Comparison of ENCODE assay signal across 8 cellular contexts in genomic region chr7:7761974-7762769, GRCh38. TPM values are rescaled to one million over a fixed set of nuclear protein-coding genes. Genes with fewer than 3 reads are reported as not detected.
A peak's percentile ranks its signal among the peaks of the same experiment; 100 is the strongest.
DNase-seq lines count a peak whose midpoint lies in the region; ATAC-seq and TF ChIP-seq lines count a peak whose summit lies in the region.

No MANE protein-coding gene starts in this region.

- H3K36me3 ChIP-seq in KOPT-K1 (ENCODE audit: insufficient read depth, low read length) = no peaks in the 10 kb centered on the region
- H3K36me3 ChIP-seq in lower lobe of right lung = no peaks in the 10 kb centered on the region
- H3K36me3 ChIP-seq in WERI-Rb-1 = no peaks in the 10 kb centered on the region

- H3K4me3 ChIP-seq in lower lobe of right lung (peak overlapping the region; percentile 55), WERI-Rb-1 (ENCODE audit: low read depth, low read length) (no peak overlapping the region)

- no TSS peak for BruUV-seq in MCF 10A (replicated peaks; lab: Mats Ljungman, UMichigan)

- ATAC-seq in GM21381 (IDR thresholded peaks at IDR 0.05; ENCODE audit: unreplicated experiment) = peak; percentile 52
- ATAC-seq in lower lobe of right lung = peak; percentile 68 to 76

- peak overlapping the region; percentile 87 for H3K4me3 Mint-ChIP-seq in MCF 10A (ENCODE audit: unreplicated experiment)

- CTCF ChIA-PET in MCF 10A (lab: Yijun Ruan, JAX) = interaction anchor here (0.7 to 6.6 kb wide), 9 partner anchors 23 to 654 kb away, joined by 3 to 90 read pairs (median 3); partner anchors contain the start of gene UMAD1

- intact Hi-C loops in MCF 10A (cut with micrococcal nuclease) (loop anchor here (1.0 to 2.0 kb wide), 8 partner anchors 81 to 534 kb away; partner anchors contain the start of genes GLCCI1 and UMAD1), lower lobe of right lung (cut with DNase I) (loop anchor here (5.0 kb wide), 1 partner anchor 80 kb away; no protein-coding TSS in a partner anchor)

- H3K27ac Mint-ChIP-seq in MCF 10A (ENCODE audit: low read depth, unreplicated experiment) = peak overlapping the region; percentile 95

- peaks cover 33% of the 10 kb centered on the region for H3K4me1 Mint-ChIP-seq in MCF 10A (ENCODE audit: insufficient read depth, unreplicated experiment)

- H3K9me3 ChIP-seq in KOPT-K1 (ENCODE audit: insufficient read depth, low read length, poor library complexity, severe bottlenecking) = no peaks in the 10 kb centered on the region
- H3K9me3 ChIP-seq in lower lobe of right lung = no peaks in the 10 kb centered on the region
- no peaks in the 10 kb centered on the region for H3K9me3 ChIP-seq in WERI-Rb-1 (ENCODE audit: severe bottlenecking)

- H3K27me3 Mint-ChIP-seq in MCF 10A (ENCODE audit: insufficient read depth, unreplicated experiment) = no peaks in the 10 kb centered on the region

- H3K27me3 ChIP-seq in lower lobe of right lung (ENCODE audit: low read depth) = no peaks in the 10 kb centered on the region
- no peaks in the 10 kb centered on the region for H3K27me3 ChIP-seq in WERI-Rb-1 (ENCODE audit: insufficient read depth, low read depth, severe bottlenecking)

- H3K4me1 ChIP-seq in lower lobe of right lung = peaks cover 13% of the 10 kb centered on the region

- POLR2A ChIA-PET in MCF 10A (lab: Yijun Ruan, JAX) = interaction anchor here (0.5 to 6.7 kb wide), 13 partner anchors 10 to 211 kb away, joined by 3 to 60 read pairs (median 5); partner anchors contain the start of genes GLCCI1, RPA3 and UMAD1

- TF ChIP-seq CTCF in MCF 10A (IDR thresholded peaks at IDR 0.05; ENCODE audit: unreplicated experiment) = no peak
- no peak for TF ChIP-seq CTCF in lower lobe of right lung (IDR thresholded peaks at IDR 0.05)
- no peak for TF ChIP-seq CTCF in WERI-Rb-1 (IDR thresholded peaks at IDR 0.05; ENCODE audit: low read depth, low read length)

- peak overlapping the region; percentile 80 for H3K27ac ChIP-seq in KOPT-K1 (ENCODE audit: low read depth, low read length, poor library complexity, severe bottlenecking)
- H3K27ac ChIP-seq in lower lobe of right lung = peak overlapping the region; percentile 68
- H3K27ac ChIP-seq in WERI-Rb-1 = no peak overlapping the region

- no peaks in the 10 kb centered on the region for H3K9me3 Mint-ChIP-seq in MCF 10A (ENCODE audit: unreplicated experiment)

- H3K36me3 Mint-ChIP-seq in MCF 10A (ENCODE audit: insufficient read depth, unreplicated experiment) = no peaks in the 10 kb centered on the region

- DNase-seq in EL = peak; percentile 57
- DNase-seq in MCF 10A (ENCODE audit: unreplicated experiment) = peak; percentile 59
- DNase-seq in lower lobe of right lung = no peak
- DNase-seq in WERI-Rb-1 = no peak
- DNase-seq in stimulated activated CD4-positive, alpha-beta T cell treated with anti-CD3 and anti-CD28 coated beads, Interleukin-12 subunit alpha, Interleukin-12 subunit beta, amount 100 ng/mL, for 4 hours = no peak
- no peak for DNase-seq in nucleus accumbens (lab: John Stamatoyannopoulos, UW)

RNA-seq across cellular contexts. Expression of gene RPA3, which starts 43.8 kb away (rescaled TPM):
- 35.7 and 44.2 TPM in 2 replicates for total RNA-seq in MCF 10A (2022)
- 27.4 TPM for total RNA-seq in lower lobe of right lung

Comparison
In these comparisons a context has a peak if more than half of its experiments do, and no peak if none do; other contexts are left out.
1. DNase-seq: peak in EL (single experiment) and MCF 10A (single experiment); none in lower lobe of right lung (single experiment), WERI-Rb-1 (single experiment), stimulated activated CD4-positive, alpha-beta T cell treated with anti-CD3 and anti-CD28 coated beads, Interleukin-12 subunit alpha, Interleukin-12 subunit beta, amount 100 ng/mL, for 4 hours (single experiment) and nucleus accumbens (0 of 56).